8 cellular contexts compared by ENCODE assay signal in genomic region chr11:77410076-77410827, GRCh38.
DNase-seq lines count a peak whose midpoint lies in the region; ATAC-seq and TF ChIP-seq lines count a peak whose summit lies in the region.

No MANE protein-coding gene starts in this region.

- DNase-seq in activated T-cell treated with anti-CD3 and anti-CD28 coated beads, Interleukin-2, amount 50 U/mL, for 72 hours, result no peak
- DNase-seq in activated T-cell treated with anti-CD3 and anti-CD28 coated beads for 4 hours (no peak), RKO (ENCODE audit: low spot score) (peak; percentile 38), thoracic aorta (ENCODE audit: low spot score) (no peak), NCI-H1092 (lab: John Stamatoyannopoulos, UW) (no peak)

- H3K9ac ChIP-seq in iPS-15b (ENCODE audit: low read depth, low read length), result peak overlapping the region; percentile 9

- peaks cover 48% of the 10 kb centered on the region for H3K4me1 Mint-ChIP-seq in activated T-cell treated with anti-CD3 and anti-CD28 coated beads, Interleukin-2, amount 50 U/mL, for 72 hours (ENCODE audit: low read depth)

- H3K27me3 ChIP-seq in iPS-15b (ENCODE audit: control insufficient read depth, insufficient read depth, low read length) (no peaks in the 10 kb centered on the region), thoracic aorta (replicated peaks; ENCODE audit: insufficient read depth) (no peaks in the 10 kb centered on the region)

- peak overlapping the region; percentile 86 to 89 for H3K4me3 Mint-ChIP-seq in activated T-cell treated with anti-CD3 and anti-CD28 coated beads, Interleukin-2, amount 50 U/mL, for 72 hours

- peaks cover 0 to 4% of the 10 kb centered on the region in 2 donors for H3K36me3 Mint-ChIP-seq in activated T-cell treated with anti-CD3 and anti-CD28 coated beads, Interleukin-2, amount 50 U/mL, for 72 hours (ENCODE audit: insufficient read depth in 2 of 2)

- TF ChIP-seq CTCF in thoracic aorta (IDR thresholded peaks at IDR 0.05), result no peak

- no peaks in the 10 kb centered on the region for H3K27me3 Mint-ChIP-seq in activated T-cell treated with anti-CD3 and anti-CD28 coated beads, Interleukin-2, amount 50 U/mL, for 72 hours (ENCODE audit: low read depth)

- H3K9me3 Mint-ChIP-seq in activated T-cell treated with anti-CD3 and anti-CD28 coated beads, Interleukin-2, amount 50 U/mL, for 72 hours, result no peaks in the 10 kb centered on the region

- no peak overlapping the region for H3K27ac Mint-ChIP-seq in activated T-cell treated with anti-CD3 and anti-CD28 coated beads, Interleukin-2, amount 50 U/mL, for 72 hours

- no peaks in the 10 kb centered on the region for H3K9me3 ChIP-seq in iPS-15b (ENCODE audit: control insufficient read depth, insufficient read depth, low read length)
- H3K9me3 ChIP-seq in thoracic aorta, result no peaks in the 10 kb centered on the region

- H3K4me3 ChIP-seq in iPS-15b (ENCODE audit: low read depth, low read length) (peak overlapping the region; percentile 81), thoracic aorta (peak overlapping the region; percentile 83)

- peaks cover 38% of the 10 kb centered on the region for H3K4me1 ChIP-seq in iPS-15b (ENCODE audit: control insufficient read depth, insufficient read depth, low read length)
- H3K4me1 ChIP-seq in thoracic aorta (ENCODE audit: control insufficient read depth in 1 of 2, low read depth in 2 of 2), result peaks cover 13 to 34% of the 10 kb centered on the region in 2 donors

- H3K27ac ChIP-seq in thoracic aorta, result peak overlapping the region; percentile 9 to 43

- H3K36me3 ChIP-seq in iPS-15b (ENCODE audit: control insufficient read depth, insufficient read depth, low read length) (no peaks in the 10 kb centered on the region), thoracic aorta (no peaks in the 10 kb centered on the region)

- ATAC-seq in activated T-cell treated with anti-CD3 and anti-CD28 coated beads, Interleukin-2, amount 50 U/mL, for 72 hours (replicated peaks in 1 of 2), result no peak
- ATAC-seq in thoracic aorta (ENCODE audit: insufficient number of reproducible peaks, low FRiP score, low read depth) (no peak), GM19467 (IDR thresholded peaks at IDR 0.05; ENCODE audit: unreplicated experiment) (no peak), HG02870 (IDR thresholded peaks at IDR 0.05; ENCODE audit: unreplicated experiment) (no peak)
